Comparison of ENCODE assay signal across 8 cellular contexts in the genomic region with DNA sequence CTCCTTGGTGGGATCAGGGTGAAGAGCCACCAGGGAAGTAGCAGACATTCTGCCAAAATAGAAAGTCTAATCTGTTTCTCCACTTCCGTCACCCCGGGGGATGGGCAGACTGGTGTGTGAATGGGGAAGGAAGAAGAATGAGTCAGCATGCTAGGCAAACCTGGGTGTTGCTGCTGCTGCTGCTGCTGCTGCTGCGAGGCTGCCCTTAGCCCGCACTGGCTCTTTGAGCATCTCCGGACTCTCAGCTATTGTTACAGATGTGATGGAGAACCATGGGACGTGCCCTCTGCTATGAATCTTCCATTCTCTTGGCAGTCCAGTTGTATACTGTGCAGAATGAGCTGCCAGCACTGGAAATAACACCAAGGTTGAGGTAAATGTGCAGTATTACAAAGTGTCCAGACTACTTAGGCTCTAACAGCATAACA.
DNase-seq lines count a peak whose midpoint lies in the region; ATAC-seq and TF ChIP-seq lines count a peak whose summit lies in the region.

No MANE protein-coding gene starts in this region.

- H3K4me1 ChIP-seq in DND-41 (ENCODE audit: insufficient read depth, low read length) = peaks cover 21% of the 10 kb centered on the region

- no peaks in the 10 kb centered on the region for H4K20me1 ChIP-seq in DND-41 (ENCODE audit: insufficient read depth, low read length)

- ATAC-seq in DND-41 (ENCODE audit: insufficient read depth, low read depth) = peak; percentile 96

- no peaks in the 10 kb centered on the region for H3K27me3 ChIP-seq in DND-41 (ENCODE audit: insufficient read depth, low read length, poor library complexity)

- H3K79me2 ChIP-seq in DND-41 (ENCODE audit: insufficient read depth, low read length) = no peaks in the 10 kb centered on the region

- TF ChIP-seq CTCF in DND-41 (IDR thresholded peaks at IDR 0.05; ENCODE audit: borderline replicate concordance, extremely low read depth, low read length, poor library complexity, severe bottlenecking) (no peak), GM20000 (IDR thresholded peaks at IDR 0.05; ENCODE audit: extremely low read depth, missing control alignments) (no peak), astrocyte of the spinal cord (IDR thresholded peaks at IDR 0.05; ENCODE audit: low read depth, low read length) (no peak)

- H3K4me2 ChIP-seq in DND-41 (ENCODE audit: insufficient read depth, low read length) = peak overlapping the region; percentile 62

- no peaks in the 10 kb centered on the region for H3K36me3 ChIP-seq in DND-41 (ENCODE audit: insufficient read depth, low read length)

- DNase-seq in DND-41 (peak; percentile 89), GM20000 (ENCODE audit: low spot score) (peak; percentile 75), HK-2 (ENCODE audit: unreplicated experiment) (peak; percentile 20), UCSD-AML1 (lab: John Stamatoyannopoulos, UW; ENCODE audit: unreplicated experiment) (peak; percentile 76), astrocyte of the spinal cord (ENCODE audit: low read depth, low spot score) (peak; percentile 64), left kidney (ENCODE audit: low read depth, low spot score) (peak; percentile 49), OCI-M2 (lab: John Stamatoyannopoulos, UW; ENCODE audit: unreplicated experiment) (no peak)
- DNase-seq in stimulated activated CD8-positive, alpha-beta memory T cell treated with anti-CD3 and anti-CD28 coated beads, Interleukin-15, amount 100 ng/mL, for 1 hour (ENCODE audit: low read depth) = peak; percentile 25

- H3K4me3 ChIP-seq in DND-41 (ENCODE audit: low read depth in 1 of 2, low read length in 2 of 2) = peak overlapping the region in 1 of 2 experiments; percentile 41; a peak in 2 of 4 replicates
- no peak overlapping the region for H3K4me3 ChIP-seq in astrocyte of the spinal cord (ENCODE audit: low read depth, low read length)

- H3K27ac ChIP-seq in DND-41 (ENCODE audit: low read length) = peak overlapping the region; percentile 84

- in situ Hi-C loops in astrocyte of the spinal cord (cut with HindIII; ENCODE audit: low sequenced_read_pairs) = no loop called here

- H3K9ac ChIP-seq in DND-41 (ENCODE audit: low read depth, low read length) = peak overlapping the region; percentile 45

- peak overlapping the region; percentile 84 for H2AFZ ChIP-seq in DND-41 (ENCODE audit: low read depth, low read length)

- no peaks in the 10 kb centered on the region for H3K9me3 ChIP-seq in DND-41 (ENCODE audit: insufficient read depth, low read length, severe bottlenecking)
